ENCODE assay signal across 13 cellular contexts in the genomic region with DNA sequence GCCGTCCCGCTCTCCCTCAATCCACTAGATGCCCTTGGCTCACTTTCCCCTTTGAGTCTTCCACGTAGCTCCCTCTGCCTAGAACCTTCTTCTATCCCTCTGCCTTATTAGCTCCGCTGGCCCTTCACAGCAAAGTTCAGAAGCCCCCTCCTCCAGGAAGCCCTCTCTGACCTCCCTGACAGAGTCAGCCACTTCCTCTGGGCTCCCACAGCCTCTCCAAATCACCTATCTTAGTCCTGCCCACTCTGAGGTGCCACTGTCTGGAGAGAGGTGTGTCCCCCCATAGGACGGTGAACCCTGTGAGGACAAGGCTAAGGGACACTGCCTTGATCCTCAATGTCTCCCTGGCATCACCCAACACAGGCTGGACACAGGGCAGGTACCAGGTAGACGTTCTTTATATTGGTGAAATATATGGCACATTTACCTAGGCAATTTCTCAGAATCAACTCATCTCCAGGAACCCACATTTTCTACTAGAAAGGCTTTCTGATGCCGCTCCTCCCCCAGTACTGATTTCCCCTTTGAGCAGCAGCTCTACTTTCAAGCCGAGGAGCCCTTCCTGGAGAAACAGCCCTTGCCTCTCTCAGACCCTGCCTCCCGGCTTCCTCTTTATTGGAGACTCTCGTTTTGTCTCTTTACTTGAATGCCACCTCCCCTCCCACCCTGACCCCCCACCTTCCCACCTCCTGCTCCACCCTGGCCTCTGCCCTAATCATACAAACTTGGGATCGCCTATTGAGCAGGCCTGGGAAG. TPM values are rescaled to one million over a fixed set of nuclear protein-coding genes. Genes with fewer than 3 reads are reported as not detected.
DNase-seq lines count a peak whose midpoint lies in the region; ATAC-seq lines count a peak whose summit lies in the region.
"Had no signal": no experiment of that assay in that cellular context is flagged by ENCODE, and none has a peak within 500 bp of the region (broad histone marks: within the 10 kb centered on the region; RNA-seq: fewer than 3 reads in every experiment).

No MANE protein-coding gene starts in this region.

- H3K36me3 Mint-ChIP-seq in activated T-helper 1 cell treated with anti-CD3 and anti-CD28 coated beads, Interleukin-12 subunit alpha, Interleukin-12 subunit beta, Interleukin-2, Interleukin-4 antibody, amounts not matched to agents 30 ng/mL and 10 ng/mL and 1 ng/mL, durations not matched to agents 14 hours and 24 hours and 36 hours (ENCODE audit: low read depth) = peaks cover 9% of the 10 kb centered on the region
- H3K36me3 Mint-ChIP-seq in naive thymus-derived CD8-positive, alpha-beta T cell = peaks cover 0 to 3% (median 3%) of the 10 kb centered on the region in 3 donors

- no peaks in the 10 kb centered on the region for H3K9me3 ChIP-seq in BLaER1

- POLR2A ChIA-PET in naive thymus-derived CD8-positive, alpha-beta T cell (lab: Charles Lee) = interaction anchor here (0.5 to 12.0 kb wide), 9 partner anchors 7 to 606 kb away, joined by 3 to 180 read pairs (median 3); partner anchors contain the start of genes B9D2, CCDC97 and HNRNPUL1

- 0 out of 2 replicates have a peak overlapping the region, but pooled peaks have one; percentile 5 for H3K9ac ChIP-seq in BLaER1

- no peaks in the 10 kb centered on the region for H3K27me3 ChIP-seq in BLaER1
- H3K27me3 ChIP-seq: foreskin keratinocyte had no signal

- H3K4me1 Mint-ChIP-seq in activated T-helper 1 cell treated with anti-CD3 and anti-CD28 coated beads, Interleukin-12 subunit alpha, Interleukin-12 subunit beta, Interleukin-2, Interleukin-4 antibody, amounts not matched to agents 30 ng/mL and 10 ng/mL and 1 ng/mL, durations not matched to agents 14 hours and 24 hours and 36 hours (ENCODE audit: low read depth) = peaks cover 52% of the 10 kb centered on the region
- H3K4me1 Mint-ChIP-seq in naive thymus-derived CD8-positive, alpha-beta T cell = peaks cover 37 to 63% (median 58%) of the 10 kb centered on the region in 4 donors

- intact Hi-C loops in activated T-helper 1 cell treated with anti-CD3 and anti-CD28 coated beads, Interleukin-12 subunit alpha, Interleukin-12 subunit beta, Interleukin-2, Interleukin-4 antibody, amounts not matched to agents 30 ng/mL and 10 ng/mL and 1 ng/mL, durations not matched to agents 14 hours and 24 hours and 36 hours (cut with micrococcal nuclease) = no loop called here

- H3K27ac Mint-ChIP-seq in activated T-helper 1 cell treated with anti-CD3 and anti-CD28 coated beads, Interleukin-12 subunit alpha, Interleukin-12 subunit beta, Interleukin-2, Interleukin-4 antibody, amounts not matched to agents 30 ng/mL and 10 ng/mL and 1 ng/mL, durations not matched to agents 14 hours and 24 hours and 36 hours = peak overlapping the region; percentile 82
- peak overlapping the region; percentile 89 to 99 (median 97) for H3K27ac Mint-ChIP-seq in naive thymus-derived CD8-positive, alpha-beta T cell

- H3K4me2 ChIP-seq in BLaER1 = peak overlapping the region; percentile 45

- no peaks in the 10 kb centered on the region for H3K9me3 Mint-ChIP-seq in activated T-helper 1 cell treated with anti-CD3 and anti-CD28 coated beads, Interleukin-12 subunit alpha, Interleukin-12 subunit beta, Interleukin-2, Interleukin-4 antibody, amounts not matched to agents 30 ng/mL and 10 ng/mL and 1 ng/mL, durations not matched to agents 14 hours and 24 hours and 36 hours
- no peaks in the 10 kb centered on the region for H3K9me3 Mint-ChIP-seq in naive thymus-derived CD8-positive, alpha-beta T cell

- H3K36me3 ChIP-seq in BLaER1 = 0 out of 2 replicates have a peak, but pooled peaks cover 5% of the 10 kb centered on the region

- H3K27me3 Mint-ChIP-seq in activated T-helper 1 cell treated with anti-CD3 and anti-CD28 coated beads, Interleukin-12 subunit alpha, Interleukin-12 subunit beta, Interleukin-2, Interleukin-4 antibody, amounts not matched to agents 30 ng/mL and 10 ng/mL and 1 ng/mL, durations not matched to agents 14 hours and 24 hours and 36 hours (ENCODE audit: insufficient read depth) = no peaks in the 10 kb centered on the region
- no peaks in the 10 kb centered on the region for H3K27me3 Mint-ChIP-seq in naive thymus-derived CD8-positive, alpha-beta T cell

- no peak overlapping the region for H3K4me3 ChIP-seq in BLaER1

- peaks cover 45% of the 10 kb centered on the region for H3K4me1 ChIP-seq in BLaER1
- H3K4me1 ChIP-seq: foreskin keratinocyte had no signal

- 0 out of 2 replicates have a peak overlapping the region, but pooled peaks have one; percentile 9 for H3K27ac ChIP-seq in BLaER1
- H3K27ac ChIP-seq: foreskin keratinocyte had no signal

- H3K4me3 Mint-ChIP-seq in activated T-helper 1 cell treated with anti-CD3 and anti-CD28 coated beads, Interleukin-12 subunit alpha, Interleukin-12 subunit beta, Interleukin-2, Interleukin-4 antibody, amounts not matched to agents 30 ng/mL and 10 ng/mL and 1 ng/mL, durations not matched to agents 14 hours and 24 hours and 36 hours = peak overlapping the region; percentile 41
- peak overlapping the region; percentile 70 to 90 (median 82) for H3K4me3 Mint-ChIP-seq in naive thymus-derived CD8-positive, alpha-beta T cell

- peak in 1 of 2 donors; percentile 12 for ATAC-seq in naive thymus-derived CD8-positive, alpha-beta T cell
- ATAC-seq in GM19467 (IDR thresholded peaks at IDR 0.05; ENCODE audit: unreplicated experiment) = no peak
- ATAC-seq: foreskin keratinocyte, Right ventricle myocardium inferior had no signal

- H4K20me1 ChIP-seq in BLaER1 = peaks cover 9% of the 10 kb centered on the region; the same call in 1 of the 2 replicates

- peak; percentile 71 for DNase-seq in MV-4-11 (lab: John Stamatoyannopoulos, UW)
- DNase-seq in activated T-helper 1 cell treated with anti-CD3 and anti-CD28 coated beads, Interleukin-12 subunit alpha, Interleukin-12 subunit beta, Interleukin-2, Interleukin-4 antibody, amounts not matched to agents 30 ng/mL and 10 ng/mL and 1 ng/mL, durations not matched to agents 14 hours and 24 hours and 36 hours (ENCODE audit: low spot score) = no peak
- DNase-seq in naive thymus-derived CD8-positive, alpha-beta T cell = peak in 3 of 10 donors; percentile 38 to 50 (median 50)
- DNase-seq in inferior parietal cortex (ENCODE audit: extremely low spot score) = no peak
- DNase-seq in midbrain (lab: John Stamatoyannopoulos, UW) = no peak
- DNase-seq in RKO (ENCODE audit: low spot score) = no peak
- DNase-seq: foreskin keratinocyte, islet precursor cell, NCI-H1694 treated with DMSO at 0.1 percent for 48 hours, NCI-H526 treated with DMSO at 0.1 percent for 48 hours had no signal

RNA-seq across cellular contexts. Expression of gene TGFB1, which starts 3.4 kb away (rescaled TPM):
- total RNA-seq in activated T-helper 1 cell treated with anti-CD3 and anti-CD28 coated beads, Interleukin-12 subunit alpha, Interleukin-12 subunit beta, Interleukin-2, Interleukin-4 antibody, amounts not matched to agents 30 ng/mL and 10 ng/mL and 1 ng/mL, durations not matched to agents 14 hours and 24 hours and 36 hours = 108 and 112 TPM in 2 replicates
- total RNA-seq in naive thymus-derived CD8-positive, alpha-beta T cell = 10 to 100 TPM; 83.6 to 85.6 TPM
- 10 to 100 TPM; 30.5 to 45.4 (median 34.5) TPM for polyA plus RNA-seq in naive thymus-derived CD8-positive, alpha-beta T cell

RNA-seq across cellular contexts. Expression of gene B9D2, which starts 6.8 kb away (rescaled TPM):
- 4.4 and 4.5 TPM in 2 replicates for total RNA-seq in activated T-helper 1 cell treated with anti-CD3 and anti-CD28 coated beads, Interleukin-12 subunit alpha, Interleukin-12 subunit beta, Interleukin-2, Interleukin-4 antibody, amounts not matched to agents 30 ng/mL and 10 ng/mL and 1 ng/mL, durations not matched to agents 14 hours and 24 hours and 36 hours
- 10 to 100 TPM; 15.0 to 17.3 TPM for total RNA-seq in naive thymus-derived CD8-positive, alpha-beta T cell
- 10 to 100 TPM; 12.6 to 20.9 (median 19.8) TPM for polyA plus RNA-seq in naive thymus-derived CD8-positive, alpha-beta T cell

RNA-seq across cellular contexts. Expression of gene TMEM91, which starts 19.2 kb away (rescaled TPM):
- 2.8 and 2.9 TPM in 2 replicates for total RNA-seq in activated T-helper 1 cell treated with anti-CD3 and anti-CD28 coated beads, Interleukin-12 subunit alpha, Interleukin-12 subunit beta, Interleukin-2, Interleukin-4 antibody, amounts not matched to agents 30 ng/mL and 10 ng/mL and 1 ng/mL, durations not matched to agents 14 hours and 24 hours and 36 hours
- 1 to 10 TPM; 9.9 TPM for total RNA-seq in naive thymus-derived CD8-positive, alpha-beta T cell
- 1 to 10 TPM; 3.6 to 8.3 (median 5.0) TPM for polyA plus RNA-seq in naive thymus-derived CD8-positive, alpha-beta T cell

RNA-seq across cellular contexts. Expression of gene EXOSC5, which starts 40.0 kb away (rescaled TPM):
- total RNA-seq in activated T-helper 1 cell treated with anti-CD3 and anti-CD28 coated beads, Interleukin-12 subunit alpha, Interleukin-12 subunit beta, Interleukin-2, Interleukin-4 antibody, amounts not matched to agents 30 ng/mL and 10 ng/mL and 1 ng/mL, durations not matched to agents 14 hours and 24 hours and 36 hours = 59.3 and 66.6 TPM in 2 replicates
- 10 to 100 TPM; 18.3 to 22.9 TPM for total RNA-seq in naive thymus-derived CD8-positive, alpha-beta T cell
- polyA plus RNA-seq in naive thymus-derived CD8-positive, alpha-beta T cell = 10 to 100 TPM; 69.0 to 88.0 (median 84.8) TPM

RNA-seq across cellular contexts. Expression of gene BCKDHA, which starts 40.5 kb away (rescaled TPM):
- total RNA-seq in activated T-helper 1 cell treated with anti-CD3 and anti-CD28 coated beads, Interleukin-12 subunit alpha, Interleukin-12 subunit beta, Interleukin-2, Interleukin-4 antibody, amounts not matched to agents 30 ng/mL and 10 ng/mL and 1 ng/mL, durations not matched to agents 14 hours and 24 hours and 36 hours = 14.6 and 22.7 TPM in 2 replicates
- 10 to 100 TPM; 15.9 to 18.7 TPM for total RNA-seq in naive thymus-derived CD8-positive, alpha-beta T cell
- 10 to 100 TPM; 51.8 to 67.3 (median 53.8) TPM for polyA plus RNA-seq in naive thymus-derived CD8-positive, alpha-beta T cell
